Comparison of ENCODE assay signal across 13 cellular contexts in genomic region chr21:36860736-36861594, GRCh38.
DNase-seq lines count a peak whose midpoint lies in the region; FAIRE-seq and TF ChIP-seq lines count a peak whose summit lies in the region.
"Had no signal": no experiment of that assay in that cellular context is flagged by ENCODE, and none has a peak within 500 bp of the region (broad histone marks: within the 10 kb centered on the region; RNA-seq: fewer than 3 reads in every experiment).

No MANE protein-coding gene starts in this region.

- no peak overlapping the region for H3K18ac ChIP-seq in trophoblast cell (ENCODE audit: low read length)

- DNase-seq in GM23248 (peak; percentile 60), PC-9 (peak; percentile 47 to 88), esophagus squamous epithelium (lab: John Stamatoyannopoulos, UW) (no peak), trophoblast cell (peak; percentile 46 to 88), H7 (no peak), GM12892 (ENCODE audit: insufficient read length) (no peak), GM10248 (ENCODE audit: extremely low spot score) (no peak)
- DNase-seq in activated CD4-positive, alpha-beta memory T cell treated with anti-CD3 and anti-CD28 coated beads for 36 hours, result no peak
- DNase-seq: activated T-cell treated with anti-CD3 and anti-CD28 coated beads for 4 hours, cortex of kidney, GDM1, NCI-H1105 treated with DMSO at 0.1 percent for 48 hours had no signal

- no peak overlapping the region for H2AK5ac ChIP-seq in trophoblast cell (ENCODE audit: low read length)

- no peak overlapping the region for H4K91ac ChIP-seq in trophoblast cell (ENCODE audit: low read depth, low read length)

- H3K27me3 ChIP-seq in GM23248 (replicated peaks; ENCODE audit: insufficient read depth) (no peaks in the 10 kb centered on the region), PC-9 (ENCODE audit: insufficient read depth, low read depth) (no peaks in the 10 kb centered on the region), esophagus squamous epithelium (no peaks in the 10 kb centered on the region), trophoblast cell (ENCODE audit: insufficient read depth, low read length) (no peaks in the 10 kb centered on the region), H7 (ENCODE audit: control insufficient read depth, insufficient read depth, low read length) (no peaks in the 10 kb centered on the region)

- no peak overlapping the region for H3K23ac ChIP-seq in trophoblast cell (ENCODE audit: low read length)

- H2AFZ ChIP-seq in GM23248 (peak overlapping the region; percentile 32), PC-9 (0 out of 2 replicates have a peak overlapping the region, but pooled peaks have one; percentile 56), trophoblast cell (ENCODE audit: insufficient read depth, low read length, poor library complexity) (no peak overlapping the region)

- peak overlapping the region; percentile 66 for H2BK5ac ChIP-seq in trophoblast cell (ENCODE audit: low read depth, low read length, poor library complexity)

- H3K4me1 ChIP-seq in GM23248 (ENCODE audit: insufficient read depth) (peaks cover 21% of the 10 kb centered on the region), PC-9 (replicated peaks; ENCODE audit: insufficient read depth) (peaks cover 46% of the 10 kb centered on the region), esophagus squamous epithelium (peaks cover 0 to 14% (median 3%) of the 10 kb centered on the region in 3 donors), trophoblast cell (ENCODE audit: control insufficient read depth in 1 of 2, insufficient read depth in 2 of 2, low read length in 2 of 2) (peaks cover 2 to 11% of the 10 kb centered on the region in 2 experiments)

- TF ChIP-seq CTCF in PC-9 (conservative IDR thresholded peaks at IDR 0.05) (no peak), esophagus squamous epithelium (IDR thresholded peaks at IDR 0.05) (no peak), GM10248 (IDR thresholded peaks at IDR 0.05; ENCODE audit: control extremely low read depth, extremely low read depth, low read depth, missing control alignments) (no peak)

- TF ChIP-seq POLR2A in esophagus squamous epithelium (IDR thresholded peaks at IDR 0.05) (no peak), GM12892 (IDR thresholded peaks at IDR 0.05; ENCODE audit: low read depth, low read length) (no peak)

- H3K14ac ChIP-seq in trophoblast cell (ENCODE audit: low read length), result no peak overlapping the region

- H3K9ac ChIP-seq in GM23248 (peak overlapping the region; percentile 35), trophoblast cell (ENCODE audit: low read length) (no peak overlapping the region)

- WGBS in GM23248 (ENCODE audit: low coverage in 1 of 2, low lambda C conversion rate in 2 of 2, missing lambda C conversion rate in 2 of 2), 2 experiments, result 64 to 67% methylated on average over 8 of the region's 8 CpGs
- WGBS in esophagus squamous epithelium, 2 donors, result 83 to 86% methylated on average over 8 of the region's 8 CpGs
- WGBS in trophoblast cell (ENCODE audit: extremely low coverage, insufficient coverage, insufficient read length), result no CpG with 5 or more reads among the region's 8 CpGs

- peaks cover 31% of the 10 kb centered on the region for H3K4me1 Mint-ChIP-seq in activated CD4-positive, alpha-beta memory T cell treated with anti-CD3 and anti-CD28 coated beads for 36 hours (ENCODE audit: low read depth)

- no peak for FAIRE-seq in GM12892 (lab: Jason Lieb, UNC)

- H4K12ac ChIP-seq in trophoblast cell (ENCODE audit: low read depth, low read length), result no peak overlapping the region

- peaks cover 2% of the 10 kb centered on the region for H3K36me3 Mint-ChIP-seq in activated CD4-positive, alpha-beta memory T cell treated with anti-CD3 and anti-CD28 coated beads for 36 hours

- H3K36me3 ChIP-seq in GM23248 (ENCODE audit: low read depth) (no peaks in the 10 kb centered on the region), PC-9 (ENCODE audit: low read depth) (no peaks in the 10 kb centered on the region), esophagus squamous epithelium (no peaks in the 10 kb centered on the region), trophoblast cell (ENCODE audit: control insufficient read depth in 1 of 2, insufficient read depth in 2 of 2, low read length in 2 of 2) (no peaks in the 10 kb centered on the region), H7 (replicated peaks; ENCODE audit: control insufficient read depth, insufficient read depth, low read length) (no peaks in the 10 kb centered on the region)

- H3K9me3 ChIP-seq in GM23248 (ENCODE audit: low read depth) (no peaks in the 10 kb centered on the region), PC-9 (ENCODE audit: insufficient read depth, low read depth) (no peaks in the 10 kb centered on the region), esophagus squamous epithelium (no peaks in the 10 kb centered on the region), trophoblast cell (ENCODE audit: insufficient read depth, low read depth, low read length) (no peaks in the 10 kb centered on the region)

- H3K27me3 Mint-ChIP-seq in activated CD4-positive, alpha-beta memory T cell treated with anti-CD3 and anti-CD28 coated beads for 36 hours, result no peaks in the 10 kb centered on the region
- H3K27me3 Mint-ChIP-seq: stimulated activated naive CD8-positive, alpha-beta T cell treated with anti-CD3 and anti-CD28 coated beads, Interleukin-15, Interleukin-2, amounts not matched to agents 100 ng/mL and 50 ng/mL, for 24 hours had no signal

- TSS peak; percentile 84 for BruUV-seq in PC-9 (replicated peaks; lab: Mats Ljungman, UMichigan)

- H3K9me2 ChIP-seq in GM23248 (ENCODE audit: insufficient read depth) (no peaks in the 10 kb centered on the region), PC-9 (ENCODE audit: insufficient read depth) (no peaks in the 10 kb centered on the region)

- H4K20me1 ChIP-seq in GM23248 (ENCODE audit: insufficient read depth) (no peaks in the 10 kb centered on the region), PC-9 (ENCODE audit: insufficient read depth) (no peaks in the 10 kb centered on the region; the same call in 1 of the 2 replicates)

- H3K4me2 ChIP-seq in GM23248 (ENCODE audit: unreplicated experiment) (peak overlapping the region; percentile 57), PC-9 (peak overlapping the region; percentile 74), trophoblast cell (ENCODE audit: low read length) (peak overlapping the region; percentile 18)

- H3K79me2 ChIP-seq in GM23248 (ENCODE audit: insufficient read depth), result no peaks in the 10 kb centered on the region
- H3K79me2 ChIP-seq in PC-9 (ENCODE audit: low read depth), result no peaks in the 10 kb centered on the region
- H3K79me2 ChIP-seq in trophoblast cell (ENCODE audit: control insufficient read depth, insufficient read depth, low read length, poor library complexity), result no peaks in the 10 kb centered on the region

- no peak overlapping the region for H4K8ac ChIP-seq in trophoblast cell (ENCODE audit: low read depth, low read length)

- no peak overlapping the region for H3K4ac ChIP-seq in trophoblast cell (ENCODE audit: low read depth, low read length)

- H3K27ac ChIP-seq in GM23248 (peak overlapping the region; percentile 57), PC-9 (peak overlapping the region; percentile 95), esophagus squamous epithelium (peak overlapping the region in 3 of 4 donors; percentile 22 to 37 (median 36)), trophoblast cell (ENCODE audit: low read depth, low read length) (peak overlapping the region; percentile 6)

- no peaks in the 10 kb centered on the region for H3K9me3 Mint-ChIP-seq in activated CD4-positive, alpha-beta memory T cell treated with anti-CD3 and anti-CD28 coated beads for 36 hours
- H3K9me3 Mint-ChIP-seq: stimulated activated naive CD8-positive, alpha-beta T cell treated with anti-CD3 and anti-CD28 coated beads, Interleukin-15, Interleukin-2, amounts not matched to agents 100 ng/mL and 50 ng/mL, for 24 hours had no signal

- peaks cover 9% of the 10 kb centered on the region for H3F3A ChIP-seq in GM23248 (ENCODE audit: insufficient read depth)
- H3F3A ChIP-seq in PC-9 (ENCODE audit: insufficient read depth, low read depth), result peaks cover 23% of the 10 kb centered on the region

- H3K4me3 ChIP-seq in GM23248 (peak overlapping the region; percentile 28), PC-9 (peak overlapping the region; percentile 32; the same call in 1 of the 2 replicates), esophagus squamous epithelium (no peak overlapping the region), trophoblast cell (ENCODE audit: low read depth, low read length) (no peak overlapping the region), H7 (ENCODE audit: insufficient read depth, low read depth, low read length) (no peak overlapping the region)

- POLR2A ChIA-PET in PC-9 (lab: Charles Lee; ENCODE audit: unreplicated experiment) (interaction anchor here (0.5 to 0.7 kb wide), 2 partner anchors 170 to 749 kb away, joined by 6 to 7 read pairs; no protein-coding TSS in a partner anchor), GM10248 (lab: Yijun Ruan, JAX) (no interaction called here)
- POLR2A ChIA-PET in activated CD4-positive, alpha-beta memory T cell treated with anti-CD3 and anti-CD28 coated beads for 36 hours (lab: Charles Lee), result no interaction called here

- CTCF ChIA-PET in PC-9 (lab: Charles Lee), result interaction anchor here (0.6 to 1.0 kb wide), 2 partner anchors 57 to 123 kb away, joined by 3 to 4 read pairs; no protein-coding TSS in a partner anchor
- CTCF ChIA-PET in activated CD4-positive, alpha-beta memory T cell treated with anti-CD3 and anti-CD28 coated beads for 36 hours (lab: Charles Lee), result interaction anchor here (1.5 kb wide), 1 partner anchor 9 kb away, joined by 3 read pairs; no protein-coding TSS in a partner anchor
- CTCF ChIA-PET in GM10248 (lab: Yijun Ruan, JAX), result no interaction called here

- no peak overlapping the region for H3K27ac Mint-ChIP-seq in activated CD4-positive, alpha-beta memory T cell treated with anti-CD3 and anti-CD28 coated beads for 36 hours
- H3K27ac Mint-ChIP-seq: stimulated activated naive CD8-positive, alpha-beta T cell treated with anti-CD3 and anti-CD28 coated beads, Interleukin-15, Interleukin-2, amounts not matched to agents 100 ng/mL and 50 ng/mL, for 24 hours had no signal

- H3K4me3 Mint-ChIP-seq in activated CD4-positive, alpha-beta memory T cell treated with anti-CD3 and anti-CD28 coated beads for 36 hours, result no peak overlapping the region
- H3K4me3 Mint-ChIP-seq: stimulated activated naive CD8-positive, alpha-beta T cell treated with anti-CD3 and anti-CD28 coated beads, Interleukin-15, Interleukin-2, amounts not matched to agents 100 ng/mL and 50 ng/mL, for 24 hours had no signal

- in situ Hi-C loops in GM23248 (cut with MboI), result no loop called here

- H3K79me1 ChIP-seq in trophoblast cell (ENCODE audit: low read length), result peaks cover 2% of the 10 kb centered on the region

- no peak overlapping the region for H2BK12ac ChIP-seq in trophoblast cell (ENCODE audit: low read length)

- H2BK120ac ChIP-seq in trophoblast cell (ENCODE audit: insufficient read depth, low read length, poor library complexity), result peak overlapping the region; percentile 63

- intact Hi-C loops in PC-9 (cut with micrococcal nuclease; ENCODE audit: unreplicated experiment), result loop anchor here (2.0 kb wide), 2 partner anchors 50 to 76 kb away; no protein-coding TSS in a partner anchor
- intact Hi-C loops in esophagus squamous epithelium (cut with DNase I), result no loop called here
- intact Hi-C loops in activated CD4-positive, alpha-beta memory T cell treated with anti-CD3 and anti-CD28 coated beads for 36 hours (cut with micrococcal nuclease), result no loop called here

Comparison
In these comparisons a context has a peak if more than half of its experiments do, and no peak if none do; other contexts are left out.
1. DNase-seq: peak in GM23248 (single experiment), PC-9 (2 of 2) and trophoblast cell (2 of 2); none in esophagus squamous epithelium (single experiment), H7 (single experiment), GM12892 (single experiment), activated CD4-positive, alpha-beta memory T cell treated with anti-CD3 and anti-CD28 coated beads for 36 hours (single experiment) and GM10248 (single experiment).
2. H3K27ac ChIP-seq: peak in every context shown above with its lines; median percentile 95 in PC-9; 57 in GM23248; 36 in esophagus squamous epithelium; 6 in trophoblast cell.
3. H3K4me2 ChIP-seq: peak in every context shown above with its lines; median percentile 74 in PC-9; 57 in GM23248; 18 in trophoblast cell.
4. H3K4me3 ChIP-seq: peak in GM23248 (single experiment) and PC-9 (single experiment); none in esophagus squamous epithelium (0 of 4), trophoblast cell (single experiment) and H7 (single experiment).